Comparison of ENCODE assay signal across 8 cellular contexts in genomic region chr7:30504347-30505173, GRCh38. TPM values are rescaled to one million over a fixed set of nuclear protein-coding genes. Genes with fewer than 3 reads are reported as not detected.
A peak's percentile ranks its signal among the peaks of the same experiment; 100 is the strongest.
DNase-seq lines count a peak whose midpoint lies in the region; ATAC-seq and TF ChIP-seq lines count a peak whose summit lies in the region.

A gene with protein sequence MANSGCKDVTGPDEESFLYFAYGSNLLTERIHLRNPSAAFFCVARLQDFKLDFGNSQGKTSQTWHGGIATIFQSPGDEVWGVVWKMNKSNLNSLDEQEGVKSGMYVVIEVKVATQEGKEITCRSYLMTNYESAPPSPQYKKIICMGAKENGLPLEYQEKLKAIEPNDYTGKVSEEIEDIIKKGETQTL (minus strand): TSS chr7:30504829. CDS start chr7:30504709, 120 bp downstream.

- TF ChIP-seq CTCF in liver (IDR thresholded peaks at IDR 0.05; ENCODE audit: low read depth, low read length, missing input control), result no peak

- DNase-seq in CD1c-positive myeloid dendritic cell (ENCODE audit: extremely low spot score), result peak; percentile 99
- DNase-seq in NCI-H82 (lab: John Stamatoyannopoulos, UW), result peak; percentile 100
- peak; percentile 96 to 98 for DNase-seq in activated CD4-positive, alpha-beta T cell treated with anti-CD3 and anti-CD28 coated beads, Interleukin-2, amount 50 U/mL, for 48 hours
- DNase-seq in dermis microvascular lymphatic vessel endothelial cell (ENCODE audit: low read depth in 2 of 2), result peak; percentile 93 to 99
- peak; percentile 98 for DNase-seq in stimulated activated CD4-positive, alpha-beta T cell treated with anti-CD3 and anti-CD28 coated beads, Interleukin-4, amount 100 ng/mL, for 24 hours

- WGBS in liver, result under 1% methylated on average over 61 of the region's 61 CpGs

- peaks cover 3 to 12% (median 9%) of the 10 kb centered on the region in 4 donors for H3K4me1 ChIP-seq in liver (ENCODE audit: control insufficient read depth in 4 of 4, insufficient read depth in 4 of 4, low read length in 3 of 4)

- TF ChIP-seq RAD21 in liver (IDR thresholded peaks at IDR 0.05), result peak in 1 of 2 donors; percentile 23

- H3K9me3 ChIP-seq in liver (ENCODE audit: control insufficient read depth in 4 of 4, low read length in 3 of 4), result no peaks in the 10 kb centered on the region

- peak within 1 kb of the TSS; percentile 90 to 92 for H3K9ac ChIP-seq in liver (ENCODE audit: low read depth in 1 of 2, low read length in 2 of 2)

- no peaks in the 10 kb centered on the region for H3K36me3 ChIP-seq in liver (ENCODE audit: control insufficient read depth in 4 of 4, insufficient read depth in 3 of 4, low read depth in 1 of 4, low read length in 3 of 4)

- H3K27me3 ChIP-seq in liver (ENCODE audit: control insufficient read depth in 4 of 4, insufficient read depth in 4 of 4, low read length in 3 of 4), result no peaks in the 10 kb centered on the region

- peak within 1 kb of the TSS; percentile 95 to 100 (median 99) for H3K4me3 ChIP-seq in liver (ENCODE audit: low read depth in 1 of 3, low read length in 3 of 3)

- peak; percentile 97 for ATAC-seq in GM19397 (IDR thresholded peaks at IDR 0.05; ENCODE audit: unreplicated experiment)
- peak; percentile 99 for ATAC-seq in HG03571 (IDR thresholded peaks at IDR 0.05; ENCODE audit: unreplicated experiment)

- peak within 1 kb of the TSS; percentile 81 to 96 for H3K27ac ChIP-seq in liver (ENCODE audit: low read depth in 1 of 2, low read length in 2 of 2)

TF ChIP-seq in liver, 16 proteins besides CTCF, POLR2A, EP300 and RAD21:
- TF ChIP-seq MAX (IDR thresholded peaks at IDR 0.05) (peak; percentile 68), JUND (IDR thresholded peaks at IDR 0.05) (no peak), HNF4A (conservative IDR thresholded peaks at IDR 0.05) (peak; percentile 25 to 41), YY1 (IDR thresholded peaks at IDR 0.05) (peak; percentile 84), NR2F2 (IDR thresholded peaks at IDR 0.05) (peak; percentile 37), HNF4G (IDR thresholded peaks at IDR 0.05) (no peak), TAF1 (conservative IDR thresholded peaks at IDR 0.05) (peak; percentile 66), RXRA (IDR thresholded peaks at IDR 0.05) (peak; percentile 55 to 68), FOXA1 (IDR thresholded peaks at IDR 0.05) (no peak), GABPA (IDR thresholded peaks at IDR 0.05 in 1 of 2, conservative IDR thresholded peaks at IDR 0.05 in 1 of 2) (peak in 1 of 2 donors; percentile 87), REST (IDR thresholded peaks at IDR 0.05) (peak; percentile 83), SP1 (IDR thresholded peaks at IDR 0.05) (peak; percentile 100), EGR1 (IDR thresholded peaks at IDR 0.05; ENCODE audit: low read depth in 2 of 2) (peak; percentile 91 to 97)

RNA-seq across cellular contexts. Expression of the gene that starts here (rescaled TPM):
- total RNA-seq in dermis microvascular lymphatic vessel endothelial cell (21.0 and 33.4 TPM in 2 replicates), liver (10 to 100 TPM; 11.0 to 21.5 TPM)
- polyA plus RNA-seq in liver, result 10 to 100 TPM; 21.2 to 22.5 TPM

Comparison
In these comparisons a context has a peak if more than half of its experiments do, and no peak if none do; other contexts are left out.
1. Peak in every context shown above with its lines: DNase-seq, ATAC-seq, H3K4me3 ChIP-seq and H3K27ac ChIP-seq.